Comparison of ENCODE assay signal across 7 cellular contexts in genomic region chr10:51326174-51326573, GRCh38.
"Had no signal": no experiment of that assay in that cellular context is flagged by ENCODE, and none has a peak within 500 bp of the region (broad histone marks: within the 10 kb centered on the region; RNA-seq: fewer than 3 reads in every experiment).

No MANE protein-coding gene starts in this region.

- H3K4me1 Mint-ChIP-seq: IgD-negative memory B cell had no signal

- H3K27ac ChIP-seq: HL-60 had no signal

- H3K27me3 Mint-ChIP-seq: IgD-negative memory B cell had no signal

- ATAC-seq: HepG2, K562 had no signal

- FAIRE-seq: HepG2, HTR-8/SVneo, K562 had no signal

- H3K4me3 ChIP-seq: K562 had no signal

- H3K36me3 Mint-ChIP-seq: IgD-negative memory B cell had no signal

- DNase-seq: IMR-90, KBM-7 had no signal

- H3K27ac Mint-ChIP-seq: IgD-negative memory B cell had no signal

- H3K4me3 Mint-ChIP-seq: IgD-negative memory B cell had no signal
